In the genomic region with DNA sequence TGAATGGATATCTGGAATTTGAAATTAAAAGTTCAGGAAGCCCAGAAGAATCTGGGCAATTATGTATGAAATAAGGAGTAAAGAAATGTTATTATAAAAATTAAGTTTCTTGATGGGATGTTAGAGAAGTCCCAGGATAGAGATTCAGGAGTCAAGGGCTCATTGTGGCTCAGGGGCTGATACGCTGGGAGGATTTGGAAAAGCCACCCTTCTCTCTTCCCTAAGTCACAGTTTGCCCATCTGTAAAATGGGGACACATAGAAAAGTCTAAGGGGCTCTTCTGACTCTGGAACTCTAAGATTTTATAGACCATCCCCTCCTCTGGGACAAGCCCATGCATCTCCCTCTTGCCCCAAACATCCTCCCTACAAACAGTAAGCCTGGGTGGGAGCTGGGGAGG, we compare ENCODE assay signal across 23 cellular contexts.
"Had no signal": no experiment of that assay in that cellular context is flagged by ENCODE, and none has a peak within 500 bp of the region (broad histone marks: within the 10 kb centered on the region; RNA-seq: fewer than 3 reads in every experiment).

No MANE protein-coding gene starts in this region.

- H3K27ac ChIP-seq: colonic mucosa, epithelial cell of prostate, esophagus squamous epithelium, gastrocnemius medialis, left lung, lower lobe of right lung had no signal

- H3K27me3 ChIP-seq: colonic mucosa, heart right ventricle, left lung had no signal

- H3K9me3 ChIP-seq: colonic mucosa, gastrocnemius medialis had no signal

- H3K36me3 Mint-ChIP-seq: mesothelial cell of epicardium had no signal

- H3K27ac Mint-ChIP-seq: dendritic cell treated with granulocyte-macrophage colony-stimulating factor and Interleukin-4, amounts not matched to agents 40 ng/mL and 50 ng/mL, for 4 days; effector memory CD8-positive, alpha-beta T cell; endodermal cell had no signal

- H3K4me3 Mint-ChIP-seq: dendritic cell treated with granulocyte-macrophage colony-stimulating factor and Interleukin-4, amounts not matched to agents 40 ng/mL and 50 ng/mL, for 4 days; effector memory CD8-positive, alpha-beta T cell; endodermal cell; mesothelial cell of epicardium had no signal

- H3K4me1 ChIP-seq: colonic mucosa, left lung, lower lobe of right lung had no signal

- FAIRE-seq: endometrium, islet of Langerhans, keratinocyte had no signal

- H3K36me3 ChIP-seq: colonic mucosa, esophagus squamous epithelium, gastrocnemius medialis, heart right ventricle, left lung, lower lobe of right lung had no signal

- ATAC-seq: effector memory CD8-positive, alpha-beta T cell; esophagus mucosa had no signal

- H3K4me3 ChIP-seq: colonic mucosa, esophagus squamous epithelium, gastrocnemius medialis, left lung, lower lobe of right lung, mucosa of descending colon had no signal

- DNase-seq: cortex of kidney; effector CD8-positive, alpha-beta T cell; effector memory CD8-positive, alpha-beta T cell; endodermal cell; erythroblast; esophagus squamous epithelium; foreskin melanocyte; glutamatergic neuron; head of caudate nucleus; hippocampal formation; lower lobe of right lung had no signal

- H3K4me1 Mint-ChIP-seq: endodermal cell had no signal
